1 cellular context compared by ENCODE assay signal in genomic region chr5:10441083-10441991, GRCh38.
TF ChIP-seq lines count a peak whose summit lies in the region.

TSS of gene ROPN1L (plus strand) at chr5:10441879. CDS start at chr5:10442168, 289 bp downstream.

TF ChIP-seq in HepG2, 621 proteins besides CTCF, POLR2A, EP300 and RAD21 (continued from another document and continues in another):
- TF ChIP-seq TAF1 (CRISPR knock-in tag; IDR thresholded peaks at IDR 0.05) (peak; percentile 39; the same call in 1 of the 2 replicates), ARID5B (CRISPR knock-in tag; IDR thresholded peaks at IDR 0.05) (peak; percentile 10; the same call in 1 of the 2 replicates), GABPB1 (CRISPR knock-in tag; IDR thresholded peaks at IDR 0.05) (peak; percentile 45; the same call in 1 of the 2 replicates), SP1 (IDR thresholded peaks at IDR 0.05) (no peak), SP1 (CRISPR knock-in tag; IDR thresholded peaks at IDR 0.05) (peak; percentile 84), HDAC2 (CRISPR knock-in tag; IDR thresholded peaks at IDR 0.05) (no peak), ZNF598 (CRISPR knock-in tag; IDR thresholded peaks at IDR 0.05; ENCODE audit: borderline replicate concordance) (peak; percentile 67; the same call in 1 of the 2 replicates), NCOA2 (CRISPR knock-in tag; IDR thresholded peaks at IDR 0.05) (no peak), ZNF274 (CRISPR knock-in tag; IDR thresholded peaks at IDR 0.05) (peak; percentile 87), SATB2 (CRISPR knock-in tag; IDR thresholded peaks at IDR 0.05) (no peak; the same call in 1 of the 2 replicates), IRF2 (CRISPR knock-in tag; IDR thresholded peaks at IDR 0.05) (0 out of 2 replicates have a peak, but pooled peaks have one; percentile 21), ZFX (CRISPR knock-in tag; IDR thresholded peaks at IDR 0.05; ENCODE audit: low read depth) (peak; percentile 79; the same call in 1 of the 2 replicates), REPIN1 (CRISPR knock-in tag; IDR thresholded peaks at IDR 0.05; ENCODE audit: borderline replicate concordance, low read depth) (0 out of 2 replicates have a peak, but pooled peaks have one; percentile 48), RARA (CRISPR knock-in tag; IDR thresholded peaks at IDR 0.05) (no peak), KDM2A (CRISPR knock-in tag; IDR thresholded peaks at IDR 0.05; ENCODE audit: borderline replicate concordance, low read depth) (peak; percentile 89), ERF (CRISPR knock-in tag; IDR thresholded peaks at IDR 0.05) (peak; percentile 42; the same call in 1 of the 2 replicates), ZFYVE20 (CRISPR knock-in tag; IDR thresholded peaks at IDR 0.05; ENCODE audit: borderline replicate concordance, low read depth) (no peak), MXD3 (CRISPR knock-in tag; IDR thresholded peaks at IDR 0.05) (peak; percentile 73; the same call in 1 of the 2 replicates), ZMYM3 (CRISPR knock-in tag; IDR thresholded peaks at IDR 0.05) (peak; percentile 12; the same call in 1 of the 2 replicates), ZNF652 (CRISPR knock-in tag; IDR thresholded peaks at IDR 0.05; ENCODE audit: borderline replicate concordance, low read depth) (peak; percentile 59; the same call in 1 of the 2 replicates), ZBTB49 (CRISPR knock-in tag; IDR thresholded peaks at IDR 0.05; ENCODE audit: borderline replicate concordance) (0 out of 2 replicates have a peak, but pooled peaks have one; percentile 57), ZNF138 (CRISPR knock-in tag; IDR thresholded peaks at IDR 0.05; ENCODE audit: low read depth) (0 out of 2 replicates have a peak, but pooled peaks have one; percentile 6), CREM (IDR thresholded peaks at IDR 0.05) (no peak), CREM (CRISPR knock-in tag; IDR thresholded peaks at IDR 0.05) (no peak), MZF1 (CRISPR knock-in tag; IDR thresholded peaks at IDR 0.05; ENCODE audit: borderline replicate concordance) (no peak), ZNF788 (CRISPR knock-in tag; IDR thresholded peaks at IDR 0.05; ENCODE audit: borderline replicate concordance) (0 out of 2 replicates have a peak, but pooled peaks have one; percentile 33), SOX13 (IDR thresholded peaks at IDR 0.05) (no peak), SOX13 (CRISPR knock-in tag; conservative IDR thresholded peaks at IDR 0.05 in 1 of 2, IDR thresholded peaks at IDR 0.05 in 1 of 2) (0 out of 4 replicates have a peak, but pooled peaks of 1 of the 2 experiments have one; percentile 20), MEF2D (CRISPR knock-in tag; IDR thresholded peaks at IDR 0.05) (no peak), ZNF468 (CRISPR knock-in tag; IDR thresholded peaks at IDR 0.05) (no peak), ARID2 (CRISPR knock-in tag; IDR thresholded peaks at IDR 0.05; ENCODE audit: borderline replicate concordance) (0 out of 2 replicates have a peak, but pooled peaks have one; percentile 16), KMT2A (CRISPR knock-in tag; IDR thresholded peaks at IDR 0.05) (0 out of 2 replicates have a peak, but pooled peaks have one; percentile 44), PTBP1 (IDR thresholded peaks at IDR 0.05; ENCODE audit: low read depth, low read length, poor library complexity, severe bottlenecking) (peak; percentile 53), TCF12 (IDR thresholded peaks at IDR 0.05) (no peak), TCF12 (CRISPR knock-in tag; IDR thresholded peaks at IDR 0.05) (no peak), ZNF260 (CRISPR knock-in tag; IDR thresholded peaks at IDR 0.05; ENCODE audit: borderline replicate concordance, low read depth) (no peak), ZMYM4 (CRISPR knock-in tag; IDR thresholded peaks at IDR 0.05) (0 out of 2 replicates have a peak, but pooled peaks have one; percentile 23), ZBTB4 (CRISPR knock-in tag; IDR thresholded peaks at IDR 0.05; ENCODE audit: borderline replicate concordance) (peak; percentile 62; the same call in 1 of the 2 replicates), STAT6 (CRISPR knock-in tag; IDR thresholded peaks at IDR 0.05; ENCODE audit: borderline replicate concordance) (no peak), ZSCAN21 (CRISPR knock-in tag; IDR thresholded peaks at IDR 0.05; ENCODE audit: borderline replicate concordance) (peak; percentile 34; the same call in 1 of the 2 replicates), ZNF205 (CRISPR knock-in tag; IDR thresholded peaks at IDR 0.05) (no peak), ZNF704 (CRISPR knock-in tag; IDR thresholded peaks at IDR 0.05; ENCODE audit: borderline replicate concordance) (no peak), PRMT3 (CRISPR knock-in tag; IDR thresholded peaks at IDR 0.05; ENCODE audit: borderline replicate concordance, low read depth) (no peak), U2AF2 (IDR thresholded peaks at IDR 0.05; ENCODE audit: low read depth, low read length) (no peak), RBFOX2 (IDR thresholded peaks at IDR 0.05; ENCODE audit: low read depth, low read length) (peak; percentile 56), PBX2 (CRISPR knock-in tag; IDR thresholded peaks at IDR 0.05) (0 out of 2 replicates have a peak, but pooled peaks have one; percentile 22), ZBTB39 (CRISPR knock-in tag; IDR thresholded peaks at IDR 0.05) (0 out of 2 replicates have a peak, but pooled peaks have one; percentile 26), PAF1 (CRISPR knock-in tag; IDR thresholded peaks at IDR 0.05) (no peak), ZNF781 (CRISPR knock-in tag; IDR thresholded peaks at IDR 0.05; ENCODE audit: borderline replicate concordance, not compliant biosample characterization) (no peak), ZMAT3 (CRISPR knock-in tag; conservative IDR thresholded peaks at IDR 0.05) (peak; percentile 70; the same call in 1 of the 2 replicates)
